In the genomic region with DNA sequence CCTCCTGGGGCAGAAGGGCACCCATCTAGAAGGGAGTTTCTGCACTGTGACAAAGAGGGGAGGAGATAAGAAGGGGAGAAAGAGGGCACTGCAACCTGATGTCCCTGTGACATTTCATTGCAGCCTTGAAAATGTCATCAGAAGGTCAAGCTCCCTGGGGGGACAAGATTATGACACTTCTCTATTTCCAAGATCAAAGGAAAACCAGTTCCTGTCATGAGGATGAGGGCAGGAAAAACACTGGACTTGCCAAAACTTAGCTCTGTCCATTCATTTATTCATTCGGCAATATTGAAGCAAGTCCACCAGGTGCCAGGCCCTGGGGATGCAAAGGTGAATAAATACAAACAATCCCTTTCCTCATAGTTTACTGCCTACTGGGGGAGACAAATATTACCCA, we compare ENCODE assay signal across 14 cellular contexts.
A peak's percentile ranks its signal among the peaks of the same experiment; 100 is the strongest.
DNase-seq lines count a peak whose midpoint lies in the region; ATAC-seq and TF ChIP-seq lines count a peak whose summit lies in the region.
"Had no signal": no experiment of that assay in that cellular context is flagged by ENCODE, and none has a peak within 500 bp of the region (broad histone marks: within the 10 kb centered on the region; RNA-seq: fewer than 3 reads in every experiment).

No MANE protein-coding gene starts in this region.

- no peak overlapping the region for H2BK15ac ChIP-seq in mesenchymal stem cell (ENCODE audit: low read depth, poor library complexity, severe bottlenecking)

- H3K27me3 Mint-ChIP-seq in activated CD4-positive, alpha-beta T cell treated with anti-CD3 and anti-CD28 coated beads, Interleukin-2, amount 10 ng/mL, durations not matched to agents 24 days and 14 days = peaks cover 4% of the 10 kb centered on the region
- peaks cover 4 to 8% of the 10 kb centered on the region in 2 donors for H3K27me3 Mint-ChIP-seq in stimulated activated naive B cell treated with anti-CD40 and anti-IgM and Interleukin-4, amounts not matched to agents 10 μg/mL and 1 μg/mL and 100 μg/mL, for 72 hours

- no peak overlapping the region for H3K9ac ChIP-seq in mesenchymal stem cell (ENCODE audit: low read length)

- 100% methylated on average over 1 of the region's 1 CpG for WGBS in mesenchymal stem cell
- 80 to 88% methylated on average over 1 of the region's 1 CpG for WGBS in transverse colon (ENCODE audit: low coverage in 1 of 2), 2 donors

- TF ChIP-seq CTCF in transverse colon (IDR thresholded peaks at IDR 0.05) = no peak

- H3K27me3 ChIP-seq in mesenchymal stem cell (ENCODE audit: control insufficient read depth in 1 of 2, insufficient read depth in 1 of 2, low read length in 2 of 2) (no peaks in the 10 kb centered on the region), transverse colon (no peaks in the 10 kb centered on the region)

- H4K91ac ChIP-seq in mesenchymal stem cell (ENCODE audit: low read length) = no peak overlapping the region

- H2BK120ac ChIP-seq in mesenchymal stem cell (ENCODE audit: low read depth, low read length) = no peak overlapping the region

- H3K4me1 ChIP-seq in mesenchymal stem cell (ENCODE audit: control insufficient read depth, insufficient read depth, low read depth, low read length) = peaks cover 11% of the 10 kb centered on the region
- no peaks in the 10 kb centered on the region for H3K4me1 ChIP-seq in transverse colon

- H4K8ac ChIP-seq in mesenchymal stem cell (ENCODE audit: low read length) = no peak overlapping the region

- in situ Hi-C loops in transverse colon (cut with MboI; ENCODE audit: low pct_ligation_motif_present in 1 of 4, low pct_unique_long_range_greater_than_20kb in 1 of 4, low sequenced_read_pairs in 3 of 4) = no loop called here

- ATAC-seq in stimulated activated naive B cell treated with anti-CD40 and anti-IgM and Interleukin-4, amounts not matched to agents 10 μg/mL and 1 μg/mL and 100 μg/mL, for 72 hours (replicated peaks) = peak; percentile 44 to 49
- ATAC-seq: CD8-positive, alpha-beta T cell had no signal

- H3K4ac ChIP-seq in mesenchymal stem cell (ENCODE audit: low read depth in 1 of 2, low read length in 2 of 2) = no peak overlapping the region

- peaks cover 9% of the 10 kb centered on the region for H3K9me3 Mint-ChIP-seq in activated CD4-positive, alpha-beta T cell treated with anti-CD3 and anti-CD28 coated beads, Interleukin-2, amount 10 ng/mL, durations not matched to agents 24 days and 14 days
- no peaks in the 10 kb centered on the region for H3K9me3 Mint-ChIP-seq in stimulated activated naive B cell treated with anti-CD40 and anti-IgM and Interleukin-4, amounts not matched to agents 10 μg/mL and 1 μg/mL and 100 μg/mL, for 72 hours
- H3K9me3 Mint-ChIP-seq: CD8-positive, alpha-beta T cell had no signal

- intact Hi-C loops in activated CD4-positive, alpha-beta T cell treated with anti-CD3 and anti-CD28 coated beads, Interleukin-2, amount 10 ng/mL, durations not matched to agents 24 days and 14 days (cut with micrococcal nuclease) = no loop called here
- intact Hi-C loops in transverse colon (cut with DNase I; ENCODE audit: low total_unique reads) = no loop called here

- no peaks in the 10 kb centered on the region for H3K36me3 Mint-ChIP-seq in activated CD4-positive, alpha-beta T cell treated with anti-CD3 and anti-CD28 coated beads, Interleukin-2, amount 10 ng/mL, durations not matched to agents 24 days and 14 days (ENCODE audit: low read depth)
- no peaks in the 10 kb centered on the region for H3K36me3 Mint-ChIP-seq in stimulated activated naive B cell treated with anti-CD40 and anti-IgM and Interleukin-4, amounts not matched to agents 10 μg/mL and 1 μg/mL and 100 μg/mL, for 72 hours
- H3K36me3 Mint-ChIP-seq: CD14-positive monocyte; CD8-positive, alpha-beta T cell had no signal

- DNase-seq in activated CD4-positive, alpha-beta T cell treated with anti-CD3 and anti-CD28 coated beads, Interleukin-2, amount 10 ng/mL, durations not matched to agents 24 days and 14 days = peak; percentile 43
- no peak for DNase-seq in activated CD4-positive, alpha-beta T cell treated with anti-CD3 and anti-CD28 coated beads, Interleukin-2, amount 50 U/mL, for 1 hour
- DNase-seq in SW480 (ENCODE audit: low spot score) (peak; percentile 48), mesenchymal stem cell (no peak), NCI-H146 (lab: John Stamatoyannopoulos, UW) (no peak), SW 1271 (lab: John Stamatoyannopoulos, UW) (no peak), transverse colon (no peak)
- no peak for DNase-seq in stimulated activated naive B cell treated with anti-CD40 and anti-IgM and Interleukin-4, amounts not matched to agents 10 μg/mL and 1 μg/mL and 100 μg/mL, for 72 hours
- DNase-seq: CD8-positive, alpha-beta T cell; DND-41; GF-D8 had no signal

- H3K23ac ChIP-seq in mesenchymal stem cell (ENCODE audit: low read length in 2 of 2) = no peak overlapping the region

- H2BK12ac ChIP-seq in mesenchymal stem cell (ENCODE audit: low read length in 2 of 2) = no peak overlapping the region

- no peak overlapping the region for H3K4me3 Mint-ChIP-seq in activated CD4-positive, alpha-beta T cell treated with anti-CD3 and anti-CD28 coated beads, Interleukin-2, amount 10 ng/mL, durations not matched to agents 24 days and 14 days
- no peak overlapping the region for H3K4me3 Mint-ChIP-seq in stimulated activated naive B cell treated with anti-CD40 and anti-IgM and Interleukin-4, amounts not matched to agents 10 μg/mL and 1 μg/mL and 100 μg/mL, for 72 hours
- H3K4me3 Mint-ChIP-seq: CD14-positive monocyte; CD8-positive, alpha-beta T cell; IgD-negative memory B cell had no signal

- no peak overlapping the region for H3K4me2 ChIP-seq in mesenchymal stem cell (ENCODE audit: low read length, poor library complexity, severe bottlenecking)

- H2AFZ ChIP-seq in mesenchymal stem cell (ENCODE audit: low read depth, low read length) = no peak overlapping the region

- H3K27ac ChIP-seq in mesenchymal stem cell (ENCODE audit: low read length, poor library complexity, severe bottlenecking) (no peak overlapping the region), transverse colon (no peak overlapping the region)
- H3K27ac ChIP-seq: 22Rv1 had no signal

- TF ChIP-seq POLR2A in transverse colon (IDR thresholded peaks at IDR 0.05) = no peak

- no peak overlapping the region for H3K14ac ChIP-seq in mesenchymal stem cell (ENCODE audit: low read length in 2 of 2)

- H2BK5ac ChIP-seq in mesenchymal stem cell (ENCODE audit: low read depth, low read length, poor library complexity, severe bottlenecking) = no peak overlapping the region

- no peaks in the 10 kb centered on the region for H3K79me1 ChIP-seq in mesenchymal stem cell (replicated peaks; ENCODE audit: low read length, poor library complexity, severe bottlenecking)

- no peak overlapping the region for H3K27ac Mint-ChIP-seq in activated CD4-positive, alpha-beta T cell treated with anti-CD3 and anti-CD28 coated beads, Interleukin-2, amount 10 ng/mL, durations not matched to agents 24 days and 14 days
- H3K27ac Mint-ChIP-seq in stimulated activated naive B cell treated with anti-CD40 and anti-IgM and Interleukin-4, amounts not matched to agents 10 μg/mL and 1 μg/mL and 100 μg/mL, for 72 hours = no peak overlapping the region
- H3K27ac Mint-ChIP-seq: CD14-positive monocyte; CD8-positive, alpha-beta T cell; IgD-negative memory B cell had no signal

- H3K9me3 ChIP-seq in mesenchymal stem cell (ENCODE audit: control insufficient read depth, low read length) (no peaks in the 10 kb centered on the region), transverse colon (no peaks in the 10 kb centered on the region)

- H3K18ac ChIP-seq in mesenchymal stem cell (ENCODE audit: low read depth in 1 of 2, low read length in 2 of 2) = no peak overlapping the region

- H3K4me1 Mint-ChIP-seq in activated CD4-positive, alpha-beta T cell treated with anti-CD3 and anti-CD28 coated beads, Interleukin-2, amount 10 ng/mL, durations not matched to agents 24 days and 14 days = peaks cover 6% of the 10 kb centered on the region
- peaks cover 7 to 10% of the 10 kb centered on the region in 2 donors for H3K4me1 Mint-ChIP-seq in stimulated activated naive B cell treated with anti-CD40 and anti-IgM and Interleukin-4, amounts not matched to agents 10 μg/mL and 1 μg/mL and 100 μg/mL, for 72 hours
- H3K4me1 Mint-ChIP-seq: CD14-positive monocyte, IgD-negative memory B cell had no signal

- H3K4me3 ChIP-seq in mesenchymal stem cell (ENCODE audit: insufficient read depth in 1 of 2, low read depth in 1 of 2, low read length in 2 of 2) = no peak overlapping the region
- no peak overlapping the region for H3K4me3 ChIP-seq in transverse colon

- H2AK5ac ChIP-seq in mesenchymal stem cell (ENCODE audit: low read length, severe bottlenecking) = peak overlapping the region; percentile 18

- no peak for TF ChIP-seq EP300 in transverse colon (IDR thresholded peaks at IDR 0.05; ENCODE audit: low read depth)

- no peaks in the 10 kb centered on the region for H3K36me3 ChIP-seq in mesenchymal stem cell (ENCODE audit: control insufficient read depth in 1 of 2, insufficient read depth in 2 of 2, low read depth in 1 of 2, low read length in 2 of 2)
- H3K36me3 ChIP-seq in transverse colon = no peaks in the 10 kb centered on the region

Comparison
In these comparisons a context has a peak if more than half of its experiments do, and no peak if none do; other contexts are left out.
1. DNase-seq: peak in activated CD4-positive, alpha-beta T cell treated with anti-CD3 and anti-CD28 coated beads, Interleukin-2, amount 10 ng/mL, durations not matched to agents 24 days and 14 days (single experiment) and SW480 (single experiment); none in activated CD4-positive, alpha-beta T cell treated with anti-CD3 and anti-CD28 coated beads, Interleukin-2, amount 50 U/mL, for 1 hour (single experiment), mesenchymal stem cell (single experiment), stimulated activated naive B cell treated with anti-CD40 and anti-IgM and Interleukin-4, amounts not matched to agents 10 μg/mL and 1 μg/mL and 100 μg/mL, for 72 hours (single experiment), NCI-H146 (single experiment), SW 1271 (0 of 2) and transverse colon (single experiment).